In genomic region chr19:10782795-10783194, GRCh38 we compare ENCODE assay signal across 28 cellular contexts. TPM values are rescaled to one million over a fixed set of nuclear protein-coding genes. Genes with fewer than 3 reads are reported as not detected.
DNase-seq lines count a peak whose midpoint lies in the region; TF ChIP-seq lines count a peak whose summit lies in the region.
"Had no signal": no experiment of that assay in that cellular context is flagged by ENCODE, and none has a peak within 500 bp of the region (broad histone marks: within the 10 kb centered on the region; RNA-seq: fewer than 3 reads in every experiment).

No MANE protein-coding gene starts in this region.

- H3K4me1 Mint-ChIP-seq in T-helper 1 cell treated with Interleukin-12 subunit alpha and Interleukin-12 subunit beta and Interleukin-4 antibody, amounts not matched to agents 30 μg/mL and 1 μg/mL, for 36 hours (ENCODE audit: low read depth) = peaks cover 17% of the 10 kb centered on the region
- peaks cover 13% of the 10 kb centered on the region for H3K4me1 Mint-ChIP-seq in endothelial cell (ENCODE audit: unreplicated experiment)
- H3K4me1 Mint-ChIP-seq: mesothelial cell of epicardium had no signal

- peaks cover 59 to 72% of the 10 kb centered on the region in 2 experiments for H3K4me1 ChIP-seq in neutrophil (ENCODE audit: control insufficient read depth in 1 of 2, insufficient read depth in 1 of 2, low read depth in 1 of 2, low read length in 1 of 2)

- H3K27me3 Mint-ChIP-seq in T-helper 1 cell treated with Interleukin-12 subunit alpha and Interleukin-12 subunit beta and Interleukin-4 antibody, amounts not matched to agents 30 μg/mL and 1 μg/mL, for 36 hours (ENCODE audit: low read depth) = no peaks in the 10 kb centered on the region
- peaks cover 6% of the 10 kb centered on the region for H3K27me3 Mint-ChIP-seq in endothelial cell (ENCODE audit: unreplicated experiment)
- H3K27me3 Mint-ChIP-seq: activated naive CD8-positive, alpha-beta T cell; CD4-positive, CD25-positive, alpha-beta regulatory T cell; naive B cell had no signal

- peak overlapping the region; percentile 69 for H3K27ac Mint-ChIP-seq in T-helper 1 cell treated with Interleukin-12 subunit alpha and Interleukin-12 subunit beta and Interleukin-4 antibody, amounts not matched to agents 30 μg/mL and 1 μg/mL, for 36 hours
- peak overlapping the region; percentile 65 for H3K27ac Mint-ChIP-seq in endothelial cell (ENCODE audit: unreplicated experiment)
- H3K27ac Mint-ChIP-seq: activated naive CD8-positive, alpha-beta T cell; CD4-positive, CD25-positive, alpha-beta regulatory T cell; mesothelial cell of epicardium; T-helper 2 cell treated with Interferon-gamma antibody and Interleukin-4, amounts not matched to agents 5 μg/mL and 100 μg/mL, for 36 hours had no signal

- no peak for TF ChIP-seq CTCF in endothelial cell (IDR thresholded peaks at IDR 0.05; ENCODE audit: unreplicated experiment)
- TF ChIP-seq CTCF in neutrophil (IDR thresholded peaks at IDR 0.05) = no peak

- peak overlapping the region in 1 of 2 experiments; percentile 13 for H3K4me3 ChIP-seq in neutrophil (ENCODE audit: low read depth in 1 of 2, low read length in 1 of 2)

- no peaks in the 10 kb centered on the region for H3K27me3 ChIP-seq in neutrophil

- peaks cover 52% of the 10 kb centered on the region for H3K36me3 ChIP-seq in neutrophil

- peak overlapping the region; percentile 89 for H3K27ac ChIP-seq in neutrophil
- H3K27ac ChIP-seq: 22Rv1, epithelial cell of prostate, KMS-11 had no signal

- no peaks in the 10 kb centered on the region for H3K9me3 Mint-ChIP-seq in T-helper 1 cell treated with Interleukin-12 subunit alpha and Interleukin-12 subunit beta and Interleukin-4 antibody, amounts not matched to agents 30 μg/mL and 1 μg/mL, for 36 hours
- no peaks in the 10 kb centered on the region for H3K9me3 Mint-ChIP-seq in endothelial cell (ENCODE audit: unreplicated experiment)
- H3K9me3 Mint-ChIP-seq: CD4-positive, CD25-positive, alpha-beta regulatory T cell; mesothelial cell of epicardium; naive B cell; T-helper 2 cell treated with Interferon-gamma antibody and Interleukin-4, amounts not matched to agents 5 μg/mL and 100 μg/mL, for 36 hours had no signal

- DNase-seq in T-helper 1 cell (no peak), Kasumi-1 (lab: John Stamatoyannopoulos, UW) (peak; percentile 60 to 61), endothelial cell (ENCODE audit: low spot score) (no peak), NCI-H1694 treated with DMSO at 0.1 percent for 48 hours (lab: John Stamatoyannopoulos, UW) (no peak), HK-2 (ENCODE audit: unreplicated experiment) (no peak)
- no peak for DNase-seq in stimulated activated CD8-positive, alpha-beta memory T cell treated with anti-CD3 and anti-CD28 coated beads, Interleukin-4, amount 100 ng/mL, for 48 hours
- DNase-seq: activated CD4-positive, alpha-beta T cell treated with anti-CD3 and anti-CD28 coated beads for 4 hours; activated effector memory CD4-positive, alpha-beta T cell treated with Interleukin-2 at 50 U/mL for 16 hours; CD4-positive, CD25-positive, alpha-beta regulatory T cell; effector CD4-positive, alpha-beta T cell; EL; islet precursor cell; MM.1S; naive B cell; NCI-H2029 treated with DMSO at 0.1 percent for 48 hours; NCI-H2227 treated with DMSO at 0.1 percent for 48 hours; NCI-H526; PC-3; SK-N-SH; stimulated activated naive CD4-positive, alpha-beta T cell treated with Interleukin-2 at 50 U/mL for 16 hours had no signal

- no peak overlapping the region for H3K4me3 Mint-ChIP-seq in T-helper 1 cell treated with Interleukin-12 subunit alpha and Interleukin-12 subunit beta and Interleukin-4 antibody, amounts not matched to agents 30 μg/mL and 1 μg/mL, for 36 hours
- H3K4me3 Mint-ChIP-seq in endothelial cell (ENCODE audit: unreplicated experiment) = no peak overlapping the region
- H3K4me3 Mint-ChIP-seq: activated naive CD8-positive, alpha-beta T cell; CD4-positive, CD25-positive, alpha-beta regulatory T cell; mesothelial cell of epicardium; T-helper 2 cell treated with Interferon-gamma antibody and Interleukin-4, amounts not matched to agents 5 μg/mL and 100 μg/mL, for 36 hours had no signal

- H3K36me3 Mint-ChIP-seq in T-helper 1 cell treated with Interleukin-12 subunit alpha and Interleukin-12 subunit beta and Interleukin-4 antibody, amounts not matched to agents 30 μg/mL and 1 μg/mL, for 36 hours (ENCODE audit: low read depth) = peaks cover 57% of the 10 kb centered on the region
- H3K36me3 Mint-ChIP-seq in endothelial cell (ENCODE audit: low read depth, unreplicated experiment) = peaks cover 51% of the 10 kb centered on the region

- no peaks in the 10 kb centered on the region for H3K9me3 ChIP-seq in neutrophil
- H3K9me3 ChIP-seq: SK-N-SH had no signal

RNA-seq across cellular contexts. Expression of gene TMED1, which starts 53.2 kb away (rescaled TPM):
- total RNA-seq in endothelial cell (ENCODE audit: unreplicated experiment) = 22.1 TPM

Comparison
In these comparisons a context has a peak if more than half of its experiments do, and no peak if none do; other contexts are left out.
1. DNase-seq: peak in Kasumi-1 (2 of 2); none in T-helper 1 cell (0 of 5), endothelial cell (single experiment), stimulated activated CD8-positive, alpha-beta memory T cell treated with anti-CD3 and anti-CD28 coated beads, Interleukin-4, amount 100 ng/mL, for 48 hours (single experiment), NCI-H1694 treated with DMSO at 0.1 percent for 48 hours (single experiment) and HK-2 (single experiment).